ENCODE assay signal across 21 cellular contexts in the genomic region with DNA sequence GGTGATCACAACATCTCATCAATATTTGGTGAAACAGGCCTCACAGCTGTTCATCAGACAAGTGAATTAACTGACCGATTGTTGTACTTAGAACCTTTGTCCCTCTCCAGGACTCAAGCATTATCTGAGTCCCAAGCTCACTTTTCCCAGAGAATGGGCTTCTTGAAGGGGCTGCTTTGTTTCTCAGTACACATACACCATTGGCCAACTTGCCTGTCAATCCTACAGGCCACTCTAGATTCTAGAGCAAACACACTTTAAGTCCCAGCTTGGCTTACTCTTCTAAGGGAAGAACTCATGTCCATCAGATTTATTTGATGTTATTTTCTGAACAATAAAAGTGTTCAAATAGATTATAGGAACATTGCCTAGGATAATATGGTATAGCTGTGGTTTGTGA.
"Had no signal": no experiment of that assay in that cellular context is flagged by ENCODE, and none has a peak within 500 bp of the region (broad histone marks: within the 10 kb centered on the region; RNA-seq: fewer than 3 reads in every experiment).

No MANE protein-coding gene starts in this region.

- H3K9me3 ChIP-seq: heart left ventricle, left lung, lower lobe of right lung, neutrophil, spleen, tibial nerve, upper lobe of right lung had no signal

- H3K36me3 ChIP-seq: heart left ventricle, left lung, lower lobe of right lung, neutrophil, spleen, tibial nerve, upper lobe of right lung had no signal

- H3K27me3 ChIP-seq: dorsolateral prefrontal cortex, heart left ventricle, left lung, neutrophil, spleen, tibial nerve, upper lobe of right lung had no signal

- H3K4me1 ChIP-seq: left lung, lower lobe of right lung, spleen, upper lobe of right lung had no signal

- DNase-seq: cortex of kidney; dorsolateral prefrontal cortex; effector CD8-positive, alpha-beta T cell; heart left ventricle; hippocampal formation; islet precursor cell; left lung; lower lobe of right lung; midbrain; naive thymus-derived CD4-positive, alpha-beta T cell; nephron progenitor cell; posterior cingulate gyrus; spleen; stimulated activated CD4-positive, alpha-beta T cell treated with anti-CD3 and anti-CD28 coated beads, Interleukin-15, amount 100 ng/mL, for 24 hours; stimulated activated CD4-positive, alpha-beta T cell treated with anti-CD3 and anti-CD28 coated beads, Interleukin-1b, Interleukin-23, amount 100 ng/mL, for 48 hours; stimulated activated CD4-positive, alpha-beta T cell treated with anti-CD3 and anti-CD28 coated beads, Interleukin-4, amount 100 ng/mL, for 24 hours; upper lobe of right lung had no signal

- H3K4me3 ChIP-seq: dorsolateral prefrontal cortex, heart left ventricle, left lung, lower lobe of right lung, spleen, tibial nerve, upper lobe of right lung had no signal

- H3K27ac ChIP-seq: dorsolateral prefrontal cortex, heart left ventricle, left lung, lower lobe of right lung, neutrophil, spleen, upper lobe of right lung had no signal

- ATAC-seq: heart left ventricle; left lung; lower lobe of right lung; naive thymus-derived CD4-positive, alpha-beta T cell; sciatic nerve; stimulated activated memory B cell treated with anti-CD40 and anti-IgM and Interleukin-4, amounts not matched to agents 10 μg/mL and 1 μg/mL and 100 μg/mL, for 72 hours; upper lobe of right lung had no signal
